ENCODE assay signal across 1 cellular context in the genomic region with DNA sequence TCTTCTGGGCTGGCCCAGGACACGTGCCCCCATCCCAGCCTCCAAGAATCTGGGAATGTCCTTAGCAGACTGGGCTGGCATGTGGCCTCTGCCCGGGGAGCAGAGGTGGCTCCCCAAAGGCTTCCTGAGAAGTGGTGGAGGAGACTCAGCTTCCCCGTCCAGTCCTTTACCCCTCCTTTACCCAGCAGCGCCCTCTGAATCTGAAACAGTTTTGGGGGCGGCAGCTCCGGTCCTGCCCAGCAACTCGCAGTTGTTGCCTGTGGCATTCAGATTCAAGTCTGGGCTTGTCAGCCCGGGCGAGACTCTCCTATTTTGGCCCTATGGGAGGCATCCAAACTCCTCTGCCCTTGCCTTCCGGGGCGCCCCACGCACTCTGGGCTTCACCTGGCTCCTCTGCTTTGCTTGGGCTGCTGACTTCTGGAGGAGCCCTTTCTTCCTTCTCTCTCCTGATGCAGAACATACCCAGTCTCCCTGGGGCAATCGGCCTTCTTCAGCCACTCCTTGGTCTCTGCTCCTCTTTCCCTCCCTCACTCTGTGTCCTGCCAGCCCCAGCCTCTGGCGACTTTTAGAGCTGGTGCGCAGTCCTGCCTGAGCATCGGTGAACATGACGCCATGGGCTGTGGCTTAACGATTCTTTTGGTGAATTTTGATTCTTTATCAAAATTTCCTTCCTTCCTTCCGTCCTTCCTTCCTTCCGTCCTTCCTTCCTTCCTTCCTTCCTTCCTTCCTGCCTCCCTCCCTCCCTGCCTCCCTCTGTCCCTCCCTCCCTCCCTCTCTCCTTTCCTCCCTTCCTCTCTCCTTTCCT.
A peak's percentile ranks its signal among the peaks of the same experiment; 100 is the strongest.
TF ChIP-seq lines count a peak whose summit lies in the region.

No MANE protein-coding gene starts in this region.

TF ChIP-seq in K562, 482 proteins besides CTCF, POLR2A, EP300 and RAD21 (continued from another document and continues in another):
- TF ChIP-seq, protein P1, sequence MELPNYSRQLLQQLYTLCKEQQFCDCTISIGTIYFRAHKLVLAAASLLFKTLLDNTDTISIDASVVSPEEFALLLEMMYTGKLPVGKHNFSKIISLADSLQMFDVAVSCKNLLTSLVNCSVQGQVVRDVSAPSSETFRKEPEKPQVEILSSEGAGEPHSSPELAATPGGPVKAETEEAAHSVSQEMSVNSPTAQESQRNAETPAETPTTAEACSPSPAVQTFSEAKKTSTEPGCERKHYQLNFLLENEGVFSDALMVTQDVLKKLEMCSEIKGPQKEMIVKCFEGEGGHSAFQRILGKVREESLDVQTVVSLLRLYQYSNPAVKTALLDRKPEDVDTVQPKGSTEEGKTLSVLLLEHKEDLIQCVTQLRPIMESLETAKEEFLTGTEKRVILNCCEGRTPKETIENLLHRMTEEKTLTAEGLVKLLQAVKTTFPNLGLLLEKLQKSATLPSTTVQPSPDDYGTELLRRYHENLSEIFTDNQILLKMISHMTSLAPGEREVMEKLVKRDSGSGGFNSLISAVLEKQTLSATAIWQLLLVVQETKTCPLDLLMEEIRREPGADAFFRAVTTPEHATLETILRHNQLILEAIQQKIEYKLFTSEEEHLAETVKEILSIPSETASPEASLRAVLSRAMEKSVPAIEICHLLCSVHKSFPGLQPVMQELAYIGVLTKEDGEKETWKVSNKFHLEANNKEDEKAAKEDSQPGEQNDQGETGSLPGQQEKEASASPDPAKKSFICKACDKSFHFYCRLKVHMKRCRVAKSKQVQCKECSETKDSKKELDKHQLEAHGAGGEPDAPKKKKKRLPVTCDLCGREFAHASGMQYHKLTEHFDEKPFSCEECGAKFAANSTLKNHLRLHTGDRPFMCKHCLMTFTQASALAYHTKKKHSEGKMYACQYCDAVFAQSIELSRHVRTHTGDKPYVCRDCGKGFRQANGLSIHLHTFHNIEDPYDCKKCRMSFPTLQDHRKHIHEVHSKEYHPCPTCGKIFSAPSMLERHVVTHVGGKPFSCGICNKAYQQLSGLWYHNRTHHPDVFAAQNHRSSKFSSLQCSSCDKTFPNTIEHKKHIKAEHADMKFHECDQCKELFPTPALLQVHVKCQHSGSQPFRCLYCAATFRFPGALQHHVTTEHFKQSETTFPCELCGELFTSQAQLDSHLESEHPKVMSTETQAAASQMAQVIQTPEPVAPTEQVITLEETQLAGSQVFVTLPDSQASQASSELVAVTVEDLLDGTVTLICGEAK (IDR thresholded peaks at IDR 0.05), result no peak
- TF ChIP-seq, protein P1 (CRISPR knock-in tag; IDR thresholded peaks at IDR 0.05), result no peak
- TF ChIP-seq, protein P2, sequence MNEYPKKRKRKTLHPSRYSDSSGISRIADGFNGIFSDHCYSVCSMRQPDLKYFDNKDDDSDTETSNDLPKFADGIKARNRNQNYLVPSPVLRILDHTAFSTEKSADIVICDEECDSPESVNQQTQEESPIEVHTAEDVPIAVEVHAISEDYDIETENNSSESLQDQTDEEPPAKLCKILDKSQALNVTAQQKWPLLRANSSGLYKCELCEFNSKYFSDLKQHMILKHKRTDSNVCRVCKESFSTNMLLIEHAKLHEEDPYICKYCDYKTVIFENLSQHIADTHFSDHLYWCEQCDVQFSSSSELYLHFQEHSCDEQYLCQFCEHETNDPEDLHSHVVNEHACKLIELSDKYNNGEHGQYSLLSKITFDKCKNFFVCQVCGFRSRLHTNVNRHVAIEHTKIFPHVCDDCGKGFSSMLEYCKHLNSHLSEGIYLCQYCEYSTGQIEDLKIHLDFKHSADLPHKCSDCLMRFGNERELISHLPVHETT (CRISPR knock-in tag; conservative IDR thresholded peaks at IDR 0.05 in 1 of 2, IDR thresholded peaks at IDR 0.05 in 1 of 2), result no peak
- TF ChIP-seq, protein P3, sequence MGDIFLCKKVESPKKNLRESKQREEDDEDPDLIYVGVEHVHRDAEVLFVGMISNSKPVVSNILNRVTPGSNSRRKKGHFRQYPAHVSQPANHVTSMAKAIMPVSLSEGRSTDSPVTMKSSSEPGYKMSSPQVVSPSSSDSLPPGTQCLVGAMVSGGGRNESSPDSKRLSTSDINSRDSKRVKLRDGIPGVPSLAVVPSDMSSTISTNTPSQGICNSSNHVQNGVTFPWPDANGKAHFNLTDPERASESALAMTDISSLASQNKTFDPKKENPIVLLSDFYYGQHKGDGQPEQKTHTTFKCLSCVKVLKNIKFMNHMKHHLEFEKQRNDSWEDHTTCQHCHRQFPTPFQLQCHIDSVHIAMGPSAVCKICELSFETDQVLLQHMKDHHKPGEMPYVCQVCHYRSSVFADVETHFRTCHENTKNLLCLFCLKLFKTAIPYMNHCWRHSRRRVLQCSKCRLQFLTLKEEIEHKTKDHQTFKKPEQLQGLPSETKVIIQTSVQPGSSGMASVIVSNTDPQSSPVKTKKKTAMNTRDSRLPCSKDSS (IDR thresholded peaks at IDR 0.05; ENCODE audit: low read depth, partially characterized antibody), result no peak
- TF ChIP-seq JUNB (CRISPR knock-in tag; conservative IDR thresholded peaks at IDR 0.05) (no peak), THRAP3 (IDR thresholded peaks at IDR 0.05; ENCODE audit: borderline replicate concordance) (0 out of 2 replicates have a peak, but pooled peaks have one; percentile 48), ETV6 (IDR thresholded peaks at IDR 0.05; ENCODE audit: borderline replicate concordance in 1 of 2, low read depth in 2 of 2, low read length in 1 of 2) (peak in 1 of 2 experiments; percentile 68; a peak in 1 of 4 replicates), ETV6 (CRISPR knock-in tag; IDR thresholded peaks at IDR 0.05; ENCODE audit: borderline replicate concordance) (no peak), RBM14 (IDR thresholded peaks at IDR 0.05; ENCODE audit: borderline replicate concordance, insufficient read depth, low read depth, low read length) (no peak), KLF13 (tag; IDR thresholded peaks at IDR 0.05; ENCODE audit: borderline replicate concordance, low read depth) (no peak), ZNF57 (CRISPR knock-in tag; IDR thresholded peaks at IDR 0.05) (no peak)
- TF ChIP-seq, protein P4, sequence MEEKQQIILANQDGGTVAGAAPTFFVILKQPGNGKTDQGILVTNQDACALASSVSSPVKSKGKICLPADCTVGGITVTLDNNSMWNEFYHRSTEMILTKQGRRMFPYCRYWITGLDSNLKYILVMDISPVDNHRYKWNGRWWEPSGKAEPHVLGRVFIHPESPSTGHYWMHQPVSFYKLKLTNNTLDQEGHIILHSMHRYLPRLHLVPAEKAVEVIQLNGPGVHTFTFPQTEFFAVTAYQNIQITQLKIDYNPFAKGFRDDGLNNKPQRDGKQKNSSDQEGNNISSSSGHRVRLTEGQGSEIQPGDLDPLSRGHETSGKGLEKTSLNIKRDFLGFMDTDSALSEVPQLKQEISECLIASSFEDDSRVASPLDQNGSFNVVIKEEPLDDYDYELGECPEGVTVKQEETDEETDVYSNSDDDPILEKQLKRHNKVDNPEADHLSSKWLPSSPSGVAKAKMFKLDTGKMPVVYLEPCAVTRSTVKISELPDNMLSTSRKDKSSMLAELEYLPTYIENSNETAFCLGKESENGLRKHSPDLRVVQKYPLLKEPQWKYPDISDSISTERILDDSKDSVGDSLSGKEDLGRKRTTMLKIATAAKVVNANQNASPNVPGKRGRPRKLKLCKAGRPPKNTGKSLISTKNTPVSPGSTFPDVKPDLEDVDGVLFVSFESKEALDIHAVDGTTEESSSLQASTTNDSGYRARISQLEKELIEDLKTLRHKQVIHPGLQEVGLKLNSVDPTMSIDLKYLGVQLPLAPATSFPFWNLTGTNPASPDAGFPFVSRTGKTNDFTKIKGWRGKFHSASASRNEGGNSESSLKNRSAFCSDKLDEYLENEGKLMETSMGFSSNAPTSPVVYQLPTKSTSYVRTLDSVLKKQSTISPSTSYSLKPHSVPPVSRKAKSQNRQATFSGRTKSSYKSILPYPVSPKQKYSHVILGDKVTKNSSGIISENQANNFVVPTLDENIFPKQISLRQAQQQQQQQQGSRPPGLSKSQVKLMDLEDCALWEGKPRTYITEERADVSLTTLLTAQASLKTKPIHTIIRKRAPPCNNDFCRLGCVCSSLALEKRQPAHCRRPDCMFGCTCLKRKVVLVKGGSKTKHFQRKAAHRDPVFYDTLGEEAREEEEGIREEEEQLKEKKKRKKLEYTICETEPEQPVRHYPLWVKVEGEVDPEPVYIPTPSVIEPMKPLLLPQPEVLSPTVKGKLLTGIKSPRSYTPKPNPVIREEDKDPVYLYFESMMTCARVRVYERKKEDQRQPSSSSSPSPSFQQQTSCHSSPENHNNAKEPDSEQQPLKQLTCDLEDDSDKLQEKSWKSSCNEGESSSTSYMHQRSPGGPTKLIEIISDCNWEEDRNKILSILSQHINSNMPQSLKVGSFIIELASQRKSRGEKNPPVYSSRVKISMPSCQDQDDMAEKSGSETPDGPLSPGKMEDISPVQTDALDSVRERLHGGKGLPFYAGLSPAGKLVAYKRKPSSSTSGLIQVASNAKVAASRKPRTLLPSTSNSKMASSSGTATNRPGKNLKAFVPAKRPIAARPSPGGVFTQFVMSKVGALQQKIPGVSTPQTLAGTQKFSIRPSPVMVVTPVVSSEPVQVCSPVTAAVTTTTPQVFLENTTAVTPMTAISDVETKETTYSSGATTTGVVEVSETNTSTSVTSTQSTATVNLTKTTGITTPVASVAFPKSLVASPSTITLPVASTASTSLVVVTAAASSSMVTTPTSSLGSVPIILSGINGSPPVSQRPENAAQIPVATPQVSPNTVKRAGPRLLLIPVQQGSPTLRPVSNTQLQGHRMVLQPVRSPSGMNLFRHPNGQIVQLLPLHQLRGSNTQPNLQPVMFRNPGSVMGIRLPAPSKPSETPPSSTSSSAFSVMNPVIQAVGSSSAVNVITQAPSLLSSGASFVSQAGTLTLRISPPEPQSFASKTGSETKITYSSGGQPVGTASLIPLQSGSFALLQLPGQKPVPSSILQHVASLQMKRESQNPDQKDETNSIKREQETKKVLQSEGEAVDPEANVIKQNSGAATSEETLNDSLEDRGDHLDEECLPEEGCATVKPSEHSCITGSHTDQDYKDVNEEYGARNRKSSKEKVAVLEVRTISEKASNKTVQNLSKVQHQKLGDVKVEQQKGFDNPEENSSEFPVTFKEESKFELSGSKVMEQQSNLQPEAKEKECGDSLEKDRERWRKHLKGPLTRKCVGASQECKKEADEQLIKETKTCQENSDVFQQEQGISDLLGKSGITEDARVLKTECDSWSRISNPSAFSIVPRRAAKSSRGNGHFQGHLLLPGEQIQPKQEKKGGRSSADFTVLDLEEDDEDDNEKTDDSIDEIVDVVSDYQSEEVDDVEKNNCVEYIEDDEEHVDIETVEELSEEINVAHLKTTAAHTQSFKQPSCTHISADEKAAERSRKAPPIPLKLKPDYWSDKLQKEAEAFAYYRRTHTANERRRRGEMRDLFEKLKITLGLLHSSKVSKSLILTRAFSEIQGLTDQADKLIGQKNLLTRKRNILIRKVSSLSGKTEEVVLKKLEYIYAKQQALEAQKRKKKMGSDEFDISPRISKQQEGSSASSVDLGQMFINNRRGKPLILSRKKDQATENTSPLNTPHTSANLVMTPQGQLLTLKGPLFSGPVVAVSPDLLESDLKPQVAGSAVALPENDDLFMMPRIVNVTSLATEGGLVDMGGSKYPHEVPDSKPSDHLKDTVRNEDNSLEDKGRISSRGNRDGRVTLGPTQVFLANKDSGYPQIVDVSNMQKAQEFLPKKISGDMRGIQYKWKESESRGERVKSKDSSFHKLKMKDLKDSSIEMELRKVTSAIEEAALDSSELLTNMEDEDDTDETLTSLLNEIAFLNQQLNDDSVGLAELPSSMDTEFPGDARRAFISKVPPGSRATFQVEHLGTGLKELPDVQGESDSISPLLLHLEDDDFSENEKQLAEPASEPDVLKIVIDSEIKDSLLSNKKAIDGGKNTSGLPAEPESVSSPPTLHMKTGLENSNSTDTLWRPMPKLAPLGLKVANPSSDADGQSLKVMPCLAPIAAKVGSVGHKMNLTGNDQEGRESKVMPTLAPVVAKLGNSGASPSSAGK (IDR thresholded peaks at IDR 0.05), result no peak
- TF ChIP-seq, protein P5, sequence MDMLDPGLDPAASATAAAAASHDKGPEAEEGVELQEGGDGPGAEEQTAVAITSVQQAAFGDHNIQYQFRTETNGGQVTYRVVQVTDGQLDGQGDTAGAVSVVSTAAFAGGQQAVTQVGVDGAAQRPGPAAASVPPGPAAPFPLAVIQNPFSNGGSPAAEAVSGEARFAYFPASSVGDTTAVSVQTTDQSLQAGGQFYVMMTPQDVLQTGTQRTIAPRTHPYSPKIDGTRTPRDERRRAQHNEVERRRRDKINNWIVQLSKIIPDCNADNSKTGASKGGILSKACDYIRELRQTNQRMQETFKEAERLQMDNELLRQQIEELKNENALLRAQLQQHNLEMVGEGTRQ (CRISPR knock-in tag; IDR thresholded peaks at IDR 0.05), result no peak
- TF ChIP-seq, protein P6, sequence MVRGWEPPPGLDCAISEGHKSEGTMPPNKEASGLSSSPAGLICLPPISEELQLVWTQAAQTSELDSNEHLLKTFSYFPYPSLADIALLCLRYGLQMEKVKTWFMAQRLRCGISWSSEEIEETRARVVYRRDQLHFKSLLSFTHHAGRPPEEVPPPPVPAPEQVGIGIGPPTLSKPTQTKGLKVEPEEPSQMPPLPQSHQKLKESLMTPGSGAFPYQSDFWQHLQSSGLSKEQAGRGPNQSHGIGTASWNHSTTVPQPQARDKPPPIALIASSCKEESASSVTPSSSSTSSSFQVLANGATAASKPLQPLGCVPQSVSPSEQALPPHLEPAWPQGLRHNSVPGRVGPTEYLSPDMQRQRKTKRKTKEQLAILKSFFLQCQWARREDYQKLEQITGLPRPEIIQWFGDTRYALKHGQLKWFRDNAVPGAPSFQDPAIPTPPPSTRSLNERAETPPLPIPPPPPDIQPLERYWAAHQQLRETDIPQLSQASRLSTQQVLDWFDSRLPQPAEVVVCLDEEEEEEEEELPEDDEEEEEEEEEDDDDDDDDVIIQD (CRISPR knock-in tag; IDR thresholded peaks at IDR 0.05), result no peak
- TF ChIP-seq, protein P7, sequence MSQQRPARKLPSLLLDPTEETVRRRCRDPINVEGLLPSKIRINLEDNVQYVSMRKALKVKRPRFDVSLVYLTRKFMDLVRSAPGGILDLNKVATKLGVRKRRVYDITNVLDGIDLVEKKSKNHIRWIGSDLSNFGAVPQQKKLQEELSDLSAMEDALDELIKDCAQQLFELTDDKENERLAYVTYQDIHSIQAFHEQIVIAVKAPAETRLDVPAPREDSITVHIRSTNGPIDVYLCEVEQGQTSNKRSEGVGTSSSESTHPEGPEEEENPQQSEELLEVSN (IDR thresholded peaks at IDR 0.05; ENCODE audit: borderline replicate concordance in 1 of 2, extremely low read depth in 1 of 2, insufficient read depth in 1 of 2, insufficient read length in 1 of 2, low read depth in 1 of 2, low read length in 1 of 2, poor library complexity in 1 of 2, severe bottlenecking in 1 of 2), result no peak
